8 cellular contexts compared by ENCODE assay signal in the genomic region with DNA sequence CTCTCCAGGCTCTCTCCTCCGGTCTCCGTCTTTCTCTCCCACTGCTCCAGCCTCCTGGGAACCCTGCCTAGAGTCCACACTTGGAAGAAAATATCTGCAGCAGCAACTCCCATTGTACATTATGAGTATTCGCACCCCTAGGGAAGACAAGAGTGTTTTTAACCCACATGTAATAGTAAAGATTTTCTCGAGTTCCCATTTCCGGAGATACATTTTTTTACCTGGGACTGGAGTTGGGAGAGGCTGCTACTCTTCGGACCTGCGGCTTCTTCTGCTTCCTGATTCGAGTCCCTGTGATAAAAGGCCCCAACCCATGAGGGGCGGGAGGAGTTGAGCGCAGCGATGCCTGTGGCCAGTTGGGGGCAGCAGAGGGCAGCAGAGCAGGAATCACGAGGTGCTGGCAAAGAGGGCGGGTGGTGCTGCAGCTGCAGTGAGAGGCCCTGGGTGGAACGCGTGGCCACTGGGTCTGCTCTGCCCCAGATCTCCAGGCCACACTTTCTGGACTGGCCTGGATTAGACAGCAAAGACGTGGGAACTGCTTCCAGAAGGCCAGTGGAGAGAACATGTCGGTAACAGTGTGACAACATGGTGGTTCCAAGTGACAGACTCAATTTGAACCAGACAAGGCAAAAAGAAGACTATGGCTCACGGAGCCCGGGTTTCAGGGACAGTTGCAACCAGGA.
DNase-seq lines count a peak whose midpoint lies in the region; ATAC-seq and TF ChIP-seq lines count a peak whose summit lies in the region.

No MANE protein-coding gene starts in this region.

- no peaks in the 10 kb centered on the region for H3K9me3 Mint-ChIP-seq in nephron progenitor cell

- H3K4me1 ChIP-seq in OCI-LY3 (ENCODE audit: low read length) = peaks cover 3% of the 10 kb centered on the region; the same call in 1 of the 2 replicates

- peak overlapping the region; percentile 89; the same call in 1 of the 2 replicates for H2AFZ ChIP-seq in OCI-LY3 (ENCODE audit: low read depth, low read length)

- no peak overlapping the region for H3K9ac ChIP-seq in OCI-LY3 (ENCODE audit: low read length)

- TF ChIP-seq CTCF in OCI-LY3 (IDR thresholded peaks at IDR 0.05; ENCODE audit: low read depth, low read length) (peak; percentile 72), nephron progenitor cell (IDR thresholded peaks at IDR 0.05) (peak; percentile 85)

- no peaks in the 10 kb centered on the region for H3K36me3 ChIP-seq in OCI-LY3 (replicated peaks; ENCODE audit: low read depth, low read length)

- H3K27ac ChIP-seq in OCI-LY3 (ENCODE audit: low read length) = no peak overlapping the region

- H3K4me1 Mint-ChIP-seq in nephron progenitor cell = peaks cover 30% of the 10 kb centered on the region

- H3K4me2 ChIP-seq in OCI-LY3 (ENCODE audit: low read length) = peak overlapping the region; percentile 62

- no peaks in the 10 kb centered on the region for H3K36me3 Mint-ChIP-seq in nephron progenitor cell (ENCODE audit: low read depth)

- H3K4me3 Mint-ChIP-seq in nephron progenitor cell = no peak overlapping the region

- H3K27me3 Mint-ChIP-seq in nephron progenitor cell (ENCODE audit: low read depth, poor library complexity) = peaks cover 50% of the 10 kb centered on the region

- ATAC-seq in HG03025 (IDR thresholded peaks at IDR 0.05; ENCODE audit: low FRiP score, unreplicated experiment) = no peak

- H3K27ac Mint-ChIP-seq in nephron progenitor cell = no peak overlapping the region

- no peak overlapping the region for H3K4me3 ChIP-seq in OCI-LY3 (ENCODE audit: low read length)

- DNase-seq in ELR (ENCODE audit: low read depth) (peak; percentile 63), Kasumi-1 (lab: John Stamatoyannopoulos, UW) (peak; percentile 66 to 80), fibroblast of peridontal ligament (ENCODE audit: extremely low read depth) (peak; percentile 23), nephron progenitor cell (peak; percentile 91), superior temporal gyrus (ENCODE audit: extremely low spot score) (peak; percentile 89)
- peak; percentile 83 for DNase-seq in activated T-cell treated with anti-CD3 and anti-CD28 coated beads, Interleukin-2, amount 50 U/mL, for 48 hours

- no peaks in the 10 kb centered on the region for H3K9me3 ChIP-seq in OCI-LY3 (ENCODE audit: insufficient read depth, low read length)

- H3K79me2 ChIP-seq in OCI-LY3 (ENCODE audit: low read length) = no peaks in the 10 kb centered on the region

- H3K27me3 ChIP-seq in OCI-LY3 (ENCODE audit: low read depth, low read length) = peaks cover 3% of the 10 kb centered on the region; the same call in 1 of the 2 replicates

- no peaks in the 10 kb centered on the region for H4K20me1 ChIP-seq in OCI-LY3 (ENCODE audit: insufficient read depth, low read length)

Comparison
In these comparisons a context has a peak if more than half of its experiments do, and no peak if none do; other contexts are left out.
1. DNase-seq: peak in every context shown above with its lines; median percentile 91 in nephron progenitor cell; 89 in superior temporal gyrus; 83 in activated T-cell treated with anti-CD3 and anti-CD28 coated beads, Interleukin-2, amount 50 U/mL, for 48 hours; 73 in Kasumi-1; 63 in ELR; 23 in fibroblast of peridontal ligament.